Comparison of ENCODE assay signal across 8 cellular contexts in the genomic region with DNA sequence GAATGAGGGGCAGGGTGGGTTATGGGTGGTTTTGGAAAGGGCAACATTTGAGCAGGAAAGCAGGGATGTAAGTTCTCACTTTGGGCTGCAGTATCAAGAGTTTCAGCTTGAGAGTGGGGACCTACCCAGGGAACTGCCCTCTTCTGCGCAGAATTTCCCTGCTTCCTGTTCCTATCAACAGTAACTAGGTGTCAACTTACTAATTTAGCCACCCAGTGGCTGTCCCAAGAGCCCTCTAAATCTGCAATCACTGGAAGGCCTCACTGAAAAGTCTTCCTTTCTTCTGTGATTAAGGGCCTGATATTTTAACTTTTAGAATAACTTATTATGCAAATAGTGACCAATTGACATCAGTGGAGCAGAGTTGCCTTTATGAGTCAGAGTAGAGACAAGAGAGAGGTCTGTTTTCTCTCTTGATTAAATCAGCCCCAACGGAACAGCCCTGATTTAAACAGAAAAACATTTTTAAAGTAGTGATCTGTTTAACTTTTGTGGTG.
DNase-seq lines count a peak whose midpoint lies in the region; ATAC-seq and TF ChIP-seq lines count a peak whose summit lies in the region.

No MANE protein-coding gene starts in this region.

- H3K79me2 ChIP-seq in hepatocyte = no peaks in the 10 kb centered on the region

- H3K27me3 ChIP-seq in SJSA1 (replicated peaks) (no peaks in the 10 kb centered on the region), hepatocyte (no peaks in the 10 kb centered on the region), H7 (ENCODE audit: control insufficient read depth, insufficient read depth, low read length) (no peaks in the 10 kb centered on the region)

- H3K4me1 ChIP-seq in SJSA1 (replicated peaks) (peaks cover 30% of the 10 kb centered on the region), hepatocyte (ENCODE audit: insufficient read depth) (peaks cover 6% of the 10 kb centered on the region)

- H3K27ac ChIP-seq in SJSA1 = peak overlapping the region; percentile 59
- H3K27ac ChIP-seq in hepatocyte = peak overlapping the region; percentile 77

- intact Hi-C loops in posterior cingulate gyrus (cut with DNase I) = no loop called here

- no peaks in the 10 kb centered on the region for H4K20me1 ChIP-seq in hepatocyte (ENCODE audit: insufficient read depth, poor library complexity, severe bottlenecking)

- H3K9me3 ChIP-seq in SJSA1 (replicated peaks) (no peaks in the 10 kb centered on the region), hepatocyte (ENCODE audit: low read depth) (no peaks in the 10 kb centered on the region)

- TF ChIP-seq CTCF in AG04449 (IDR thresholded peaks at IDR 0.05; ENCODE audit: insufficient read depth, low read length, missing control alignments) = no peak
- no peak for TF ChIP-seq CTCF in hepatocyte (IDR thresholded peaks at IDR 0.05; ENCODE audit: poor library complexity)

- ATAC-seq in GM18519 (IDR thresholded peaks at IDR 0.05; ENCODE audit: low FRiP score, unreplicated experiment) (peak; percentile 64), HG02943 (IDR thresholded peaks at IDR 0.05; ENCODE audit: low read depth, unreplicated experiment) (peak; percentile 64)

- POLR2A ChIA-PET in AG04449 (lab: Yijun Ruan, JAX) = interaction anchor here (0.7 to 1.0 kb wide), 2 partner anchors 19 to 119 kb away, joined by 3 to 4 read pairs; no protein-coding TSS in a partner anchor

- H3K36me3 ChIP-seq in SJSA1 (no peaks in the 10 kb centered on the region), hepatocyte (replicated peaks; ENCODE audit: insufficient read depth, low read depth) (no peaks in the 10 kb centered on the region), H7 (replicated peaks; ENCODE audit: control insufficient read depth, insufficient read depth, low read length) (no peaks in the 10 kb centered on the region)

- H3K4me2 ChIP-seq in hepatocyte = peak overlapping the region; percentile 30

- DNase-seq in AG04449 (ENCODE audit: low read depth, low spot score) (no peak), SJSA1 (ENCODE audit: low read depth in 1 of 2, low spot score in 2 of 2) (no peak), hepatocyte (ENCODE audit: low spot score) (no peak), NCI-H226 (no peak), H7 (no peak), posterior cingulate gyrus (no peak)

- H2AFZ ChIP-seq in hepatocyte = no peak overlapping the region

- CTCF ChIA-PET in AG04449 (lab: Yijun Ruan, JAX) = interaction anchor here (0.8 to 3.6 kb wide), 12 partner anchors 8 to 198 kb away, joined by 3 to 18 read pairs (median 4); no protein-coding TSS in a partner anchor

- 70% methylated on average over 2 of the region's 2 CpGs for WGBS in hepatocyte (ENCODE audit: low lambda C conversion rate, missing lambda C conversion rate)

- H3K4me3 ChIP-seq in AG04449 (ENCODE audit: low read depth, low read length) (0 out of 2 replicates have a peak overlapping the region, but pooled peaks have one; percentile 6), SJSA1 (no peak overlapping the region), hepatocyte (no peak overlapping the region), H7 (ENCODE audit: insufficient read depth, low read depth, low read length) (no peak overlapping the region)

- H3K9me2 ChIP-seq in hepatocyte (replicated peaks; ENCODE audit: insufficient read depth) = no peaks in the 10 kb centered on the region
